ENCODE assay signal across 8 cellular contexts in the genomic region with DNA sequence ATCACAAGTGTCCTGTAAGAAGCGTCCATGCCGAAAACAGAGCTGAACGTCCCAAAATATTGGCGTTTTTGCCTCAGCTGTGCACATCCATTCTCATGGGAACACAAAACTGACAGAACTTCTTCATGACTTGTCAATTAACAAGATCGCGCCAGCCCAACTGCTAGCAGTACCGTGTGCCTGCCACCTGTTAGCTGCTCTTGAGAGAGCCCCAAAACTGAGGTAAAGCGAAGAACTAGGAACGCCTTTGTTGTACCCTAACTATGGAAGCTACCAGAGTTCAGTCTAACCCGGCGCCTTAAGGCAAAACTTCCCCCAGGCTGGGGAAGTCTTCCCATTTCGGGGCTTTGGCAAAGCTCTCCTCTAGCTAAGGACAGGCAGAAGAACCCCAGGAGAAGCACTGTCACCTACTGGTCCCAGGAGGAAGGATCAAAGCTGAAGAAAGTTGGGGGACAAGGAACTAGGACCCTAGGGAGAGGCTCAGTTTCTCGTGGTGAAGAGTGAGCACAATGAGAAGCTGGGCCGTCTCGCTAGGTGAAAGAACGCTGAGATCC. TPM values are rescaled to one million over a fixed set of nuclear protein-coding genes. Genes with fewer than 3 reads are reported as not detected.
DNase-seq lines count a peak whose midpoint lies in the region; ATAC-seq and TF ChIP-seq lines count a peak whose summit lies in the region.

No MANE protein-coding gene starts in this region.

- H4K8ac ChIP-seq in neuronal stem cell (ENCODE audit: low read depth, low read length): no peak overlapping the region

- TF ChIP-seq CTCF in esophagus squamous epithelium (IDR thresholded peaks at IDR 0.05): peak in 1 of 6 experiments; percentile 21

- peak overlapping the region; percentile 85 to 92 (median 91) for H3K27ac ChIP-seq in esophagus squamous epithelium
- peak overlapping the region; percentile 86 for H3K27ac ChIP-seq in neuronal stem cell (replicated peaks; ENCODE audit: low read length)

- peak overlapping the region; percentile 93 for H3K9ac ChIP-seq in neuronal stem cell (ENCODE audit: low read depth, low read length, poor library complexity)

- H2BK120ac ChIP-seq in neuronal stem cell (ENCODE audit: low read depth, low read length): no peak overlapping the region

- H3K27ac Mint-ChIP-seq in activated naive CD4-positive, alpha-beta T cell treated with anti-CD3 and anti-CD28 coated beads for 36 hours: peak overlapping the region; percentile 87
- peak overlapping the region; percentile 96 for H3K27ac Mint-ChIP-seq in activated CD4-positive, alpha-beta T cell treated with anti-CD3 and anti-CD28 coated beads, Interleukin-2, amount 10 ng/mL, durations not matched to agents 24 days and 14 days

- no peaks in the 10 kb centered on the region for H3K36me3 ChIP-seq in esophagus squamous epithelium
- no peaks in the 10 kb centered on the region for H3K36me3 ChIP-seq in neuronal stem cell (replicated peaks in 1 of 2; ENCODE audit: control insufficient read depth in 2 of 2, insufficient read depth in 2 of 2, low read length in 2 of 2)

- peak; percentile 1 for ATAC-seq in HG03442 (IDR thresholded peaks at IDR 0.05; ENCODE audit: unreplicated experiment)
- ATAC-seq in GM18519 (IDR thresholded peaks at IDR 0.05; ENCODE audit: low FRiP score, unreplicated experiment): no peak
- ATAC-seq in HG03439 (IDR thresholded peaks at IDR 0.05; ENCODE audit: unreplicated experiment): no peak

- peak overlapping the region; percentile 65 to 83 (median 76) for H3K4me3 ChIP-seq in esophagus squamous epithelium
- H3K4me3 ChIP-seq in neuronal stem cell (ENCODE audit: low read length in 2 of 2): peak overlapping the region; percentile 68 to 85

- no peaks in the 10 kb centered on the region for H3K79me1 ChIP-seq in neuronal stem cell (ENCODE audit: low read depth, low read length)

- H4K91ac ChIP-seq in neuronal stem cell (ENCODE audit: low read depth, low read length, poor library complexity): no peak overlapping the region

- peak overlapping the region; percentile 90 for H2AFZ ChIP-seq in neuronal stem cell (ENCODE audit: low read length)

- no peaks in the 10 kb centered on the region for H3K9me3 Mint-ChIP-seq in activated naive CD4-positive, alpha-beta T cell treated with anti-CD3 and anti-CD28 coated beads for 36 hours
- no peaks in the 10 kb centered on the region for H3K9me3 Mint-ChIP-seq in activated CD4-positive, alpha-beta T cell treated with anti-CD3 and anti-CD28 coated beads, Interleukin-2, amount 10 ng/mL, durations not matched to agents 24 days and 14 days

- H3K4me2 ChIP-seq in neuronal stem cell (ENCODE audit: insufficient read depth, low read length, poor library complexity, severe bottlenecking): peak overlapping the region; percentile 89

- no peak overlapping the region for H2AK5ac ChIP-seq in neuronal stem cell (ENCODE audit: low read depth, low read length)

- WGBS in esophagus squamous epithelium, 2 donors: 4 to 6% methylated on average over 16 of the region's 16 CpGs
- no CpG with 5 or more reads among the region's 16 CpGs for WGBS in neuronal stem cell (ENCODE audit: extremely low coverage in 2 of 2, insufficient read length in 2 of 2, insufficient replicate concordance in 1 of 2), 2 donors

- peaks cover 28% of the 10 kb centered on the region for H3K4me1 Mint-ChIP-seq in activated naive CD4-positive, alpha-beta T cell treated with anti-CD3 and anti-CD28 coated beads for 36 hours (ENCODE audit: low read depth)
- peaks cover 21% of the 10 kb centered on the region for H3K4me1 Mint-ChIP-seq in activated CD4-positive, alpha-beta T cell treated with anti-CD3 and anti-CD28 coated beads, Interleukin-2, amount 10 ng/mL, durations not matched to agents 24 days and 14 days

- CTCF ChIA-PET in activated naive CD4-positive, alpha-beta T cell treated with anti-CD3 and anti-CD28 coated beads for 36 hours (lab: Charles Lee): interaction anchor here (0.6 to 9.5 kb wide), 8 partner anchors 12 to 173 kb away, joined by 3 to 132 read pairs (median 4); no protein-coding TSS in a partner anchor

- no peak overlapping the region for H2BK12ac ChIP-seq in neuronal stem cell (ENCODE audit: low read length)

- H3K14ac ChIP-seq in neuronal stem cell (ENCODE audit: low read length): no peak overlapping the region

- H3K18ac ChIP-seq in neuronal stem cell (ENCODE audit: low read length): no peak overlapping the region

- H3K4me3 Mint-ChIP-seq in activated naive CD4-positive, alpha-beta T cell treated with anti-CD3 and anti-CD28 coated beads for 36 hours: peak overlapping the region; percentile 91
- peak overlapping the region; percentile 98 for H3K4me3 Mint-ChIP-seq in activated CD4-positive, alpha-beta T cell treated with anti-CD3 and anti-CD28 coated beads, Interleukin-2, amount 10 ng/mL, durations not matched to agents 24 days and 14 days

- peaks cover 2% of the 10 kb centered on the region for H3K27me3 Mint-ChIP-seq in activated naive CD4-positive, alpha-beta T cell treated with anti-CD3 and anti-CD28 coated beads for 36 hours (ENCODE audit: low read depth)
- peaks cover 2% of the 10 kb centered on the region for H3K27me3 Mint-ChIP-seq in activated CD4-positive, alpha-beta T cell treated with anti-CD3 and anti-CD28 coated beads, Interleukin-2, amount 10 ng/mL, durations not matched to agents 24 days and 14 days

- no peak for TF ChIP-seq POLR2A in esophagus squamous epithelium (IDR thresholded peaks at IDR 0.05)

- peak; percentile 34 for DNase-seq in activated naive CD4-positive, alpha-beta T cell treated with anti-CD3 and anti-CD28 coated beads for 36 hours
- no peak for DNase-seq in activated naive CD4-positive, alpha-beta T cell (lab: John Stamatoyannopoulos, UW)
- peak; percentile 75 for DNase-seq in activated CD4-positive, alpha-beta T cell treated with anti-CD3 and anti-CD28 coated beads, Interleukin-2, amount 10 ng/mL, durations not matched to agents 24 days and 14 days
- no peak for DNase-seq in esophagus squamous epithelium (lab: John Stamatoyannopoulos, UW)
- DNase-seq in neuronal stem cell (ENCODE audit: low spot score): no peak

- no peak overlapping the region for H2BK5ac ChIP-seq in neuronal stem cell (ENCODE audit: low read length)

- H3K27me3 ChIP-seq in esophagus squamous epithelium (no peaks in the 10 kb centered on the region), neuronal stem cell (ENCODE audit: control insufficient read depth in 3 of 3, insufficient read depth in 3 of 3, low read depth in 1 of 3, low read length in 3 of 3) (no peaks in the 10 kb centered on the region)

- intact Hi-C loops in activated naive CD4-positive, alpha-beta T cell treated with anti-CD3 and anti-CD28 coated beads for 36 hours (cut with micrococcal nuclease): loop anchor here (1.0 to 2.0 kb wide), 6 partner anchors 27 to 466 kb away; a partner anchor contains a TSS
- intact Hi-C loops in activated CD4-positive, alpha-beta T cell treated with anti-CD3 and anti-CD28 coated beads, Interleukin-2, amount 10 ng/mL, durations not matched to agents 24 days and 14 days (cut with micrococcal nuclease): loop anchor here (1.0 to 10.0 kb wide), 3 partner anchors 31 to 223 kb away; no protein-coding TSS in a partner anchor
- intact Hi-C loops in esophagus squamous epithelium (cut with DNase I): no loop called here

- no peak overlapping the region for H3K23ac ChIP-seq in neuronal stem cell (ENCODE audit: low read depth, low read length, poor library complexity)

- H3K4me1 ChIP-seq in esophagus squamous epithelium (peaks cover 8 to 42% (median 14%) of the 10 kb centered on the region in 3 donors), neuronal stem cell (ENCODE audit: control insufficient read depth in 2 of 2, insufficient read depth in 1 of 2, low read depth in 1 of 2, low read length in 2 of 2) (no peaks in the 10 kb centered on the region)

- H2BK15ac ChIP-seq in neuronal stem cell (ENCODE audit: low read length): no peak overlapping the region

- H3K36me3 Mint-ChIP-seq in activated naive CD4-positive, alpha-beta T cell treated with anti-CD3 and anti-CD28 coated beads for 36 hours (ENCODE audit: low read depth): no peaks in the 10 kb centered on the region
- H3K36me3 Mint-ChIP-seq in activated CD4-positive, alpha-beta T cell treated with anti-CD3 and anti-CD28 coated beads, Interleukin-2, amount 10 ng/mL, durations not matched to agents 24 days and 14 days (ENCODE audit: low read depth): peaks cover 6% of the 10 kb centered on the region

- no peak overlapping the region for H3K4ac ChIP-seq in neuronal stem cell (ENCODE audit: low read length)

- H3K9me3 ChIP-seq in esophagus squamous epithelium: no peaks in the 10 kb centered on the region
- no peaks in the 10 kb centered on the region for H3K9me3 ChIP-seq in neuronal stem cell (replicated peaks in 1 of 2; ENCODE audit: control insufficient read depth in 2 of 2, insufficient read depth in 1 of 2, low read depth in 1 of 2, low read length in 2 of 2)

RNA-seq across cellular contexts. Expression of a gene that starts 0.7 kb away (rescaled TPM):
- 10 to 100 TPM; 25.4 to 25.9 TPM for total RNA-seq in activated naive CD4-positive, alpha-beta T cell treated with anti-CD3 and anti-CD28 coated beads for 36 hours
- 32.9 and 34.7 TPM in 2 replicates for total RNA-seq in activated CD4-positive, alpha-beta T cell treated with anti-CD3 and anti-CD28 coated beads, Interleukin-2, amount 10 ng/mL, durations not matched to agents 24 days and 14 days
- 10 to 100 TPM; 13.8 to 21.9 (median 15.8) TPM for total RNA-seq in esophagus squamous epithelium
- 19.8 TPM for polyA plus RNA-seq in neuronal stem cell (2013, experiment 1 of 2)
- 19.1 TPM for polyA plus RNA-seq in neuronal stem cell (2013, experiment 2 of 2)

Comparison
In these comparisons a context has a peak if more than half of its experiments do, and no peak if none do; other contexts are left out.
1. DNase-seq: peak in activated naive CD4-positive, alpha-beta T cell treated with anti-CD3 and anti-CD28 coated beads for 36 hours (single experiment) and activated CD4-positive, alpha-beta T cell treated with anti-CD3 and anti-CD28 coated beads, Interleukin-2, amount 10 ng/mL, durations not matched to agents 24 days and 14 days (single experiment); none in activated naive CD4-positive, alpha-beta T cell (0 of 4), esophagus squamous epithelium (single experiment) and neuronal stem cell (single experiment).